1 cellular context compared by ENCODE assay signal in genomic region chr3:110069641-110070538, GRCh38.
A peak's percentile ranks its signal among the peaks of the same experiment; 100 is the strongest.
TF ChIP-seq lines count a peak whose summit lies in the region.

No MANE protein-coding gene starts in this region.

TF ChIP-seq in SK-N-SH, 30 proteins besides CTCF, POLR2A, EP300 and RAD21 (continued from another document):
- peak; percentile 83 for TF ChIP-seq REST (IDR thresholded peaks at IDR 0.05; ENCODE audit: low read depth, low read length)
- no peak for TF ChIP-seq MEF2A (IDR thresholded peaks at IDR 0.05; ENCODE audit: borderline replicate concordance, low read depth)
- TF ChIP-seq IRF3 (IDR thresholded peaks at IDR 0.05; ENCODE audit: low read depth, low read length), result no peak
- TF ChIP-seq FOXM1 (IDR thresholded peaks at IDR 0.05; ENCODE audit: low read depth), result no peak
- no peak for TF ChIP-seq JUND (IDR thresholded peaks at IDR 0.05)
- TF ChIP-seq SIN3A (IDR thresholded peaks at IDR 0.05; ENCODE audit: borderline replicate concordance, low read depth, low read length), result no peak
- TF ChIP-seq GATA2 (CRISPR knock-in tag; IDR thresholded peaks at IDR 0.05), result no peak
